21 cellular contexts compared by ENCODE assay signal in the genomic region with DNA sequence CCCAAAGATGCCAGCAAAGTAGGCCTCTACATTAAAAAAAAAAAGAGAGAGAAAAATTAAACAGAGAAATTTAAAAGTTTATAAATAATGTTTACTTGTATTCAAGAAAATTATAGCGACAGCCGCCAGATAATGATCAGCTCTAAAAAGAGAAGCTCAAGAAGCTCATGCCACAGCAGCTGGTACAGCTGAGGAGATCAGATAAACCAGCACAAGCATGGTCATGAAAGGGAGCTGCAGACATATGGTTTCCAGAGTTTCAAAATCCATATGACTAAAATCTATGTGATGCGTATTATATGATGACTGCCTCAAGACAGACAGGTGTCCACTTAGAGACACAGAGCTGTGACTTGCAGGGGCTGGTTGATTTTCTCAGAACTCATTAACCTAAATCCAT.
"Had no signal": no experiment of that assay in that cellular context is flagged by ENCODE, and none has a peak within 500 bp of the region (broad histone marks: within the 10 kb centered on the region; RNA-seq: fewer than 3 reads in every experiment).

No MANE protein-coding gene starts in this region.

- H3K4me3 ChIP-seq: gastroesophageal sphincter, tibial nerve had no signal

- H3K27me3 ChIP-seq: gastroesophageal sphincter, tibial nerve had no signal

- H3K4me1 ChIP-seq: gastroesophageal sphincter had no signal

- DNase-seq: activated CD4-positive, alpha-beta memory T cell treated with anti-CD3 and anti-CD28 coated beads, Interleukin-2, amount 10 ng/mL, durations not matched to agents 7 days and 5 days; activated CD4-positive, alpha-beta T cell treated with anti-CD3 and anti-CD28 coated beads, Interleukin-2, amount 10 ng/mL, durations not matched to agents 7 days and 5 days; activated CD4-positive, CD25-positive, alpha-beta regulatory T cell treated with anti-CD3 and anti-CD28 coated beads, Interleukin-2, amount 50 U/mL, for 72 hours; activated gamma-delta T cell treated with Interleukin-2 at 50 U/mL for 16 hours; activated naive CD4-positive, alpha-beta T cell treated with anti-CD3 and anti-CD28 coated beads, Interleukin-2, amount 50 U/mL, for 16 hours; activated T-cell treated with anti-CD3 and anti-CD28 coated beads, Interleukin-2, amount 50 U/mL, for 4 hours; amniotic stem cell; caudate nucleus; cortex of kidney; effector memory CD8-positive, alpha-beta T cell; hippocampal formation; left cardiac atrium; left ventricle myocardium superior; posterior cingulate gyrus; right cardiac atrium; stimulated activated CD4-positive, alpha-beta T cell treated with anti-CD3 and anti-CD28 coated beads, Interleukin-15, amount 100 ng/mL, for 24 hours; stimulated activated CD4-positive, alpha-beta T cell treated with anti-CD3 and anti-CD28 coated beads, Interleukin-2, amount 100 ng/mL, for 24 hours; stimulated activated naive CD4-positive, alpha-beta T cell had no signal

- H3K9me3 ChIP-seq: gastroesophageal sphincter, tibial nerve had no signal

- ATAC-seq: activated T-helper 17 cell treated with anti-CD3 and anti-CD28 coated beads, Interleukin-2, amount 50 U/mL, for 72 hours; effector memory CD8-positive, alpha-beta T cell; gastroesophageal sphincter had no signal

- H3K36me3 ChIP-seq: gastroesophageal sphincter, tibial nerve had no signal

- H3K27ac ChIP-seq: gastroesophageal sphincter, tibial nerve had no signal
